ENCODE assay signal across 26 cellular contexts in the genomic region with DNA sequence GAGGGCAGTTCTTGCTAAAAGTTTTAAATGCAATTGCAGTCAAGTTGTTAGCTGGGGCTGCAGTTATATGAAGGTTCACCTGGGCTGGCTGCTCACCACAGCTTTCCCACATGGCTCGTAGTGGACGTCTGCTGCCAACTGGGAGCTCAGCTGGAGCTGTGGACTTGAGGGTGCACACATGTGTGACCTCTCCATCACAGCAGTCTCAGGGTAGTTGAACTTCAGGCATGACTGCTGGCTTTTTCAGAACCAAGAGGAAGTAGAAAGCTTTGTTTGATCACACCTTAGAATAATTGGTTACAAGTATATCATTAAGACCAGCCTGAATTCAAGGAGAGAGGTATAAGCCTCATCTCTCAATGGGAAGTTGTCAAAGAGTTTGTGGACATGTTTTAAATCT.
DNase-seq lines count a peak whose midpoint lies in the region; ATAC-seq, FAIRE-seq and TF ChIP-seq lines count a peak whose summit lies in the region.
"Had no signal": no experiment of that assay in that cellular context is flagged by ENCODE, and none has a peak within 500 bp of the region (broad histone marks: within the 10 kb centered on the region; RNA-seq: fewer than 3 reads in every experiment).

No MANE protein-coding gene starts in this region.

- FAIRE-seq in frontal cortex (lab: Jason Lieb, UNC), result no peak
- FAIRE-seq: endothelial cell of umbilical vein had no signal

- POLR2A ChIA-PET in activated B cell treated with CpG ODN at 0.5 μM for 24 hours (lab: Charles Lee), result interaction anchor here (0.6 to 1.2 kb wide), 3 partner anchors 19 to 41 kb away, joined by 3 read pairs; no protein-coding TSS in a partner anchor

- TF ChIP-seq CTCF in activated B cell treated with CpG ODN at 0.5 μM for 24 hours (IDR thresholded peaks at IDR 0.05) (no peak), vagina (IDR thresholded peaks at IDR 0.05) (no peak)

- H3K36me3 Mint-ChIP-seq in activated B cell treated with CpG ODN at 0.5 μM for 24 hours (ENCODE audit: low read depth), result no peaks in the 10 kb centered on the region
- H3K36me3 Mint-ChIP-seq: activated naive CD4-positive, alpha-beta T cell treated with anti-CD3 and anti-CD28 coated beads, Interleukin-2, amount 10 ng/mL, durations not matched to agents 7 days and 5 days; CD4-positive, alpha-beta memory T cell had no signal

- H3K4me1 ChIP-seq in vagina, result no peaks in the 10 kb centered on the region
- H3K4me1 ChIP-seq: psoas muscle, tibial artery had no signal

- peak overlapping the region; percentile 43 for H3K27ac Mint-ChIP-seq in activated B cell treated with CpG ODN at 0.5 μM for 24 hours
- H3K27ac Mint-ChIP-seq: activated CD8-positive, alpha-beta T cell treated with anti-CD3 and anti-CD28 coated beads for 36 hours; activated naive CD4-positive, alpha-beta T cell treated with anti-CD3 and anti-CD28 coated beads, Interleukin-2, amount 10 ng/mL, durations not matched to agents 7 days and 5 days; activated T-cell treated with anti-CD3 and anti-CD28 coated beads, Interleukin-2, amount 50 U/mL, for 24 hours; CD4-positive, alpha-beta memory T cell; HFFc6 had no signal

- ATAC-seq in GM18502 (IDR thresholded peaks at IDR 0.05; ENCODE audit: poor library complexity, unreplicated experiment), result peak; percentile 48
- ATAC-seq in GM19351 (IDR thresholded peaks at IDR 0.05; ENCODE audit: unreplicated experiment), result peak; percentile 49
- peak; percentile 64 for ATAC-seq in HG03064 (IDR thresholded peaks at IDR 0.05; ENCODE audit: low read depth, unreplicated experiment)
- peak; percentile 55 for ATAC-seq in activated B cell treated with CpG ODN at 0.5 μM for 24 hours (ENCODE audit: low read depth)
- no peak for ATAC-seq in HG03039 (IDR thresholded peaks at IDR 0.05; ENCODE audit: unreplicated experiment)
- ATAC-seq: activated CD4-positive, CD25-positive, alpha-beta regulatory T cell treated with anti-CD3 and anti-CD28 coated beads, Interleukin-2, amount 50 U/mL, for 24 hours; activated CD8-positive, alpha-beta T cell treated with anti-CD3 and anti-CD28 coated beads for 36 hours; left lobe of liver; psoas muscle; stimulated activated naive CD8-positive, alpha-beta T cell treated with anti-CD3 and anti-CD28 coated beads, Interleukin-15, Interleukin-2, amounts not matched to agents 100 U/mL and 50 U/mL, for 24 hours had no signal

- no peak overlapping the region for H3K27ac ChIP-seq in vagina
- H3K27ac ChIP-seq: psoas muscle, skin epidermis, tibial artery had no signal

- H3K27me3 ChIP-seq in vagina, result no peaks in the 10 kb centered on the region
- H3K27me3 ChIP-seq: tibial artery had no signal

- intact Hi-C loops in activated B cell treated with CpG ODN at 0.5 μM for 24 hours (cut with micrococcal nuclease) (loop anchor here (5.0 kb wide), 1 partner anchor 38 kb away; no protein-coding TSS in a partner anchor), vagina (cut with DNase I) (no loop called here)

- peak overlapping the region; percentile 39 for H3K4me3 Mint-ChIP-seq in activated B cell treated with CpG ODN at 0.5 μM for 24 hours
- H3K4me3 Mint-ChIP-seq: activated CD8-positive, alpha-beta T cell treated with anti-CD3 and anti-CD28 coated beads for 36 hours; activated naive CD4-positive, alpha-beta T cell treated with anti-CD3 and anti-CD28 coated beads, Interleukin-2, amount 10 ng/mL, durations not matched to agents 7 days and 5 days; activated T-cell treated with anti-CD3 and anti-CD28 coated beads, Interleukin-2, amount 50 U/mL, for 24 hours; CD4-positive, alpha-beta memory T cell; HFFc6; neural crest cell had no signal

- DNase-seq in activated B cell treated with CpG ODN at 0.5 μM for 24 hours, result no peak
- no peak for DNase-seq in NCI-H526 (lab: John Stamatoyannopoulos, UW)
- DNase-seq in frontal cortex (ENCODE audit: low spot score in 2 of 2), result no peak
- no peak for DNase-seq in vagina (ENCODE audit: extremely low spot score in 2 of 2)
- DNase-seq: activated CD8-positive, alpha-beta T cell treated with anti-CD3 and anti-CD28 coated beads for 36 hours; activated naive CD4-positive, alpha-beta T cell treated with anti-CD3 and anti-CD28 coated beads, Interleukin-2, amount 10 ng/mL, durations not matched to agents 7 days and 5 days; activated T-cell treated with anti-CD3 and anti-CD28 coated beads, Interleukin-2, amount 50 U/mL, for 24 hours; anterior cingulate cortex; CD4-positive, alpha-beta memory T cell; DND-41; HFFc6; Kasumi-1; NCI-H1048; NCI-H2029; psoas muscle; stimulated activated naive CD8-positive, alpha-beta T cell treated with anti-CD3 and anti-CD28 coated beads, Interleukin-15, Interleukin-2, amounts not matched to agents 100 U/mL and 50 U/mL, for 24 hours; tibial artery had no signal

- H3K4me1 Mint-ChIP-seq in activated B cell treated with CpG ODN at 0.5 μM for 24 hours, result peaks cover 65% of the 10 kb centered on the region
- H3K4me1 Mint-ChIP-seq: activated naive CD4-positive, alpha-beta T cell treated with anti-CD3 and anti-CD28 coated beads, Interleukin-2, amount 10 ng/mL, durations not matched to agents 7 days and 5 days; neural crest cell had no signal

- H3K9me3 ChIP-seq in vagina, result no peaks in the 10 kb centered on the region
- H3K9me3 ChIP-seq: psoas muscle, tibial artery had no signal

- TF ChIP-seq POLR2A in vagina (IDR thresholded peaks at IDR 0.05), result no peak

- H3K9me3 Mint-ChIP-seq in activated B cell treated with CpG ODN at 0.5 μM for 24 hours, result no peaks in the 10 kb centered on the region
- H3K9me3 Mint-ChIP-seq: activated CD8-positive, alpha-beta T cell treated with anti-CD3 and anti-CD28 coated beads for 36 hours; neural crest cell had no signal

- CTCF ChIA-PET in activated B cell treated with CpG ODN at 0.5 μM for 24 hours (lab: Charles Lee), result interaction anchor here (0.7 kb wide), 1 partner anchor 83 kb away, joined by 3 read pairs; no protein-coding TSS in a partner anchor

- no peaks in the 10 kb centered on the region for H3K27me3 Mint-ChIP-seq in activated B cell treated with CpG ODN at 0.5 μM for 24 hours
- H3K27me3 Mint-ChIP-seq: activated CD8-positive, alpha-beta T cell treated with anti-CD3 and anti-CD28 coated beads for 36 hours; activated naive CD4-positive, alpha-beta T cell treated with anti-CD3 and anti-CD28 coated beads, Interleukin-2, amount 10 ng/mL, durations not matched to agents 7 days and 5 days; activated T-cell treated with anti-CD3 and anti-CD28 coated beads, Interleukin-2, amount 50 U/mL, for 24 hours had no signal

- no peaks in the 10 kb centered on the region for H3K36me3 ChIP-seq in vagina
- H3K36me3 ChIP-seq: tibial artery had no signal

- H3K4me3 ChIP-seq in vagina, result no peak overlapping the region
- H3K4me3 ChIP-seq: psoas muscle, skin epidermis, tibial artery had no signal
